ENCODE assay signal across 34 cellular contexts in genomic region chr4:94202769-94203168, GRCh38.
"Had no signal": no experiment of that assay in that cellular context is flagged by ENCODE, and none has a peak within 500 bp of the region (broad histone marks: within the 10 kb centered on the region; RNA-seq: fewer than 3 reads in every experiment).

No MANE protein-coding gene starts in this region.

- H3K4me1 ChIP-seq: adrenal gland, ascending aorta, body of pancreas, breast epithelium had no signal

- H3K36me3 ChIP-seq: adrenal gland, ascending aorta, brain microvascular endothelial cell, breast epithelium, cardiac muscle cell had no signal

- H3K9me3 ChIP-seq: adrenal gland, ascending aorta, body of pancreas had no signal

- FAIRE-seq: astrocyte, bronchial epithelial cell had no signal

- DNase-seq: activated effector memory CD4-positive, alpha-beta T cell treated with anti-CD3 and anti-CD28 coated beads, Interleukin-2, amount 50 U/mL, for 16 hours; activated effector memory CD4-positive, alpha-beta T cell treated with Interleukin-2 at 50 U/mL for 16 hours; activated gamma-delta T cell; activated gamma-delta T cell treated with Interleukin-2 at 50 U/mL for 16 hours; activated naive CD4-positive, alpha-beta T cell; activated naive CD4-positive, alpha-beta T cell treated with anti-CD3 and anti-CD28 coated beads for 36 hours; activated naive CD4-positive, alpha-beta T cell treated with anti-CD3 and anti-CD28 coated beads, Interleukin-2, amount 10 ng/mL, durations not matched to agents 7 days and 5 days; activated naive CD4-positive, alpha-beta T cell treated with anti-CD3 and anti-CD28 coated beads, Interleukin-2, amount 50 U/mL, for 16 hours; activated naive CD4-positive, alpha-beta T cell treated with Interleukin-2 at 50 U/mL for 16 hours; activated naive CD8-positive, alpha-beta T cell treated with anti-CD3 and anti-CD28 coated beads for 36 hours; activated naive CD8-positive, alpha-beta T cell treated with anti-CD3 and anti-CD28 coated beads, Interleukin-2, amount 10 ng/mL, durations not matched to agents 7 days and 5 days; activated naive CD8-positive, alpha-beta T cell treated with anti-CD3 and anti-CD28 coated beads, Interleukin-2, amount 50 U/mL, for 24 hours; activated T-cell treated with anti-CD3 and anti-CD28 coated beads, Interleukin-2, amount 50 U/mL, for 1 hour; activated T-cell treated with anti-CD3 and anti-CD28 coated beads, Interleukin-2, amount 50 U/mL, for 24 hours; activated T-cell treated with anti-CD3 and anti-CD28 coated beads, Interleukin-2, amount 50 U/mL, for 4 hours; activated T-cell treated with anti-CD3 and anti-CD28 coated beads, Interleukin-2, amount 50 U/mL, for 48 hours; activated T-cell treated with anti-CD3 and anti-CD28 coated beads, Interleukin-2, amount 50 U/mL, for 72 hours; adrenal gland; amniotic stem cell; amygdala; anterior cingulate cortex; aorta; body of pancreas; brain microvascular endothelial cell; caudate nucleus; central memory CD4-positive, alpha-beta T cell; cerebellar nuclear complex had no signal

- ATAC-seq: activated naive CD4-positive, alpha-beta T cell treated with anti-CD3 and anti-CD28 coated beads, Interleukin-2, amount 50 U/mL, for 72 hours; activated naive CD8-positive, alpha-beta T cell treated with anti-CD3 and anti-CD28 coated beads, Interleukin-2, amount 50 U/mL, for 24 hours; activated T-cell treated with anti-CD3 and anti-CD28 coated beads, Interleukin-2, amount 50 U/mL, for 4 hours; activated T-cell treated with anti-CD3 and anti-CD28 coated beads, Interleukin-2, amount 50 U/mL, for 72 hours; activated T-helper 17 cell treated with anti-CD3 and anti-CD28 coated beads, Interleukin-2, amount 50 U/mL, for 72 hours; body of pancreas had no signal

- H3K4me3 ChIP-seq: adrenal gland, ascending aorta, body of pancreas, breast epithelium, cardiac muscle cell had no signal

- H3K27ac ChIP-seq: adrenal gland, ascending aorta, body of pancreas, brain microvascular endothelial cell, breast epithelium, cardiac muscle cell had no signal

- H3K27me3 ChIP-seq: adrenal gland, ascending aorta, body of pancreas, brain microvascular endothelial cell, breast epithelium, cardiac muscle cell had no signal
